Comparison of ENCODE assay signal across 22 cellular contexts in the genomic region with DNA sequence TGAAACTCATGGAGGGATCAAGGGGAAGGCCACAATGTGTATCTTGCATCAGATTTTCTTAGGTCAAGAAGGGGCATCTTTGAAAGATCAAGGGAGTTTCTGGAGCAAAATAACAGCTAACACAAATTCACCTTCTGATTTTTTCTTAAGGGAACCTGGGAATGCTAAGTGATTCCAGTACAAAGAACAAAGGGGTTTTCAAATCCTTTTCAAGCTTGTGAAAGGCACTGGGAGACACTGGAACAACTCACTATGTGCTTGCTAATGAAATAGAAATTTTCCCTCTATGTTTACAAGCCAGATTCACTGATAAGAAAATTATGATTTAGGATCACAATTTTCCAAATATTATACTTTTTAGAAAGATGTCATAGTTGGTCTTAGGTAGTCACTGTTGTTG.
"Had no signal": no experiment of that assay in that cellular context is flagged by ENCODE, and none has a peak within 500 bp of the region (broad histone marks: within the 10 kb centered on the region; RNA-seq: fewer than 3 reads in every experiment).

No MANE protein-coding gene starts in this region.

- H3K27ac Mint-ChIP-seq: mesothelial cell of epicardium; stimulated activated naive CD8-positive, alpha-beta T cell treated with anti-CD3 and anti-CD28 coated beads, Interleukin-15, Interleukin-2, amounts not matched to agents 100 ng/mL and 50 ng/mL, for 24 hours had no signal

- DNase-seq: activated CD4-positive, alpha-beta T cell treated with anti-CD3 and anti-CD28 coated beads for 1 hour; activated CD4-positive, alpha-beta T cell treated with anti-CD3 and anti-CD28 coated beads, Interleukin-2, amount 50 U/mL, for 1 hour; activated naive CD4-positive, alpha-beta T cell treated with Interleukin-2 at 50 U/mL for 16 hours; activated T-cell treated with anti-CD3 and anti-CD28 coated beads, Interleukin-2, amount 50 U/mL, for 1 hour; aorta; dermis blood vessel endothelial cell; effector memory CD4-positive, alpha-beta T cell; foreskin melanocyte; immature natural killer cell; kidney glomerular epithelial cell; left lung; right cardiac atrium; stimulated activated CD4-positive, alpha-beta T cell treated with anti-CD3 and anti-CD28 coated beads, Interleukin-4, amount 100 ng/mL, for 24 hours; SW 1271; T-helper 2 cell; tibial artery had no signal

- H3K9me3 ChIP-seq: left lung, tibial artery had no signal

- ATAC-seq: esophagus mucosa, left lung, right cardiac atrium had no signal

- H3K27ac ChIP-seq: SK-N-MC, tibial artery had no signal

- H3K36me3 ChIP-seq: left lung, tibial artery had no signal

- H3K27me3 Mint-ChIP-seq: brain; stimulated activated naive CD8-positive, alpha-beta T cell treated with anti-CD3 and anti-CD28 coated beads, Interleukin-15, Interleukin-2, amounts not matched to agents 100 ng/mL and 50 ng/mL, for 24 hours had no signal

- H3K9me3 Mint-ChIP-seq: brain, immature natural killer cell, mesothelial cell of epicardium had no signal

- H3K4me3 Mint-ChIP-seq: brain; immature natural killer cell; mesothelial cell of epicardium; stimulated activated naive CD8-positive, alpha-beta T cell treated with anti-CD3 and anti-CD28 coated beads, Interleukin-15, Interleukin-2, amounts not matched to agents 100 ng/mL and 50 ng/mL, for 24 hours had no signal

- H3K4me3 ChIP-seq: left lung, lung, SK-N-MC, tibial artery had no signal

- H3K27me3 ChIP-seq: left lung, tibial artery had no signal

- H3K36me3 Mint-ChIP-seq: brain, mesothelial cell of epicardium had no signal
